Comparison of ENCODE assay signal across 22 cellular contexts in the genomic region with DNA sequence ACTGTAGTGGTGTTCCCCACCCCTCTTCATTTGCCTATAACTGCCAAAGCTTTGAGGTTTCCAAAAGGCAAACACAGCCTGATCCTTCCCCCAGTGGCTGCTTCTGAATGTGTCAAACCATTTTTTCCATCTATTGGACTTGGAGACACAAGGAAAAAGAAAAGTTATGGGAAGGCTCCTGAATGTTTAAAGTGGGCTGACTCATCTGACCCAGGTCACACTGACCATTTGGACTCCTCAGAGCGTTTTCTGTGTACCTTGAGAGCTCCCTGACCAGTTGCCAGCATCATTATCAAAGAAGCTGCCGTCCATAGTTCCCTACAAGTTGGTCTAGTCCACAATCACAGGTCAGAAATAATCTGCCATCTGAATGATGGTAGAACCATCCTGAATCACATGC.
DNase-seq lines count a peak whose midpoint lies in the region; ATAC-seq and TF ChIP-seq lines count a peak whose summit lies in the region.
"Had no signal": no experiment of that assay in that cellular context is flagged by ENCODE, and none has a peak within 500 bp of the region (broad histone marks: within the 10 kb centered on the region; RNA-seq: fewer than 3 reads in every experiment).

No MANE protein-coding gene starts in this region.

- intact Hi-C loops in left colon (cut with DNase I, micrococcal nuclease) (no loop called here), spleen (cut with DNase I; ENCODE audit: low total_unique reads) (no loop called here)

- H3K14ac ChIP-seq in H9 (ENCODE audit: insufficient read depth, low read length): no peak overlapping the region

- H3K9me3 ChIP-seq in fibroblast of lung (ENCODE audit: control insufficient read depth, insufficient read depth, low read depth, low read length) (no peaks in the 10 kb centered on the region), H9 (ENCODE audit: control insufficient read depth, low read depth, low read length) (no peaks in the 10 kb centered on the region), spleen (peaks cover 0 to 13% (median 1%) of the 10 kb centered on the region in 8 donors)
- H3K9me3 ChIP-seq: BLaER1 had no signal

- H4K8ac ChIP-seq in H9 (replicated peaks; ENCODE audit: insufficient read length, low read depth, low read length): no peak overlapping the region

- no peak overlapping the region for H3K18ac ChIP-seq in H9 (ENCODE audit: insufficient read length, low read depth, low read length)

- peaks cover 0 to 3% of the 10 kb centered on the region in 2 experiments; a peak in 1 of 5 replicates for H3K9me3 Mint-ChIP-seq in H9
- H3K9me3 Mint-ChIP-seq: HFFc6 had no signal

- no peak overlapping the region for H3K56ac ChIP-seq in H9 (ENCODE audit: insufficient read length, low read depth, low read length)

- H4K91ac ChIP-seq in H9 (ENCODE audit: insufficient read length, low read depth, low read length): no peak overlapping the region

- H2BK20ac ChIP-seq in H9 (ENCODE audit: low read depth, low read length, poor library complexity, severe bottlenecking): no peak overlapping the region

- H3K4me1 Mint-ChIP-seq in H9: no peaks in the 10 kb centered on the region
- H3K4me1 Mint-ChIP-seq: CD4-positive, alpha-beta memory T cell had no signal

- no peaks in the 10 kb centered on the region for H3K23me2 ChIP-seq in H9 (ENCODE audit: insufficient read length, low read depth, low read length, poor library complexity, severe bottlenecking)

- TF ChIP-seq POLR2A in spleen (IDR thresholded peaks at IDR 0.05): no peak

- H3K27ac Mint-ChIP-seq in H9: no peak overlapping the region
- H3K27ac Mint-ChIP-seq: CD4-positive, alpha-beta memory T cell; HFFc6 had no signal

- H2BK12ac ChIP-seq in H9 (ENCODE audit: insufficient read length, low read depth, low read length): no peak overlapping the region

- no peak overlapping the region for H3K23ac ChIP-seq in H9 (ENCODE audit: insufficient read length, low read depth, low read length)

- WGBS in H9 (ENCODE audit: extremely low coverage, insufficient read length, low lambda C conversion rate): no CpG with 5 or more reads among the region's 2 CpGs
- 59 to 76% (median 66%) methylated on average over 2 of the region's 2 CpGs for WGBS in spleen, 5 donors

- ATAC-seq in GM18502 (IDR thresholded peaks at IDR 0.05; ENCODE audit: poor library complexity, unreplicated experiment): no peak
- no peak for ATAC-seq in left colon
- ATAC-seq: GM12878 had no signal

- H3K79me2 ChIP-seq in fibroblast of lung (ENCODE audit: control insufficient read depth, insufficient read depth, low read length) (no peaks in the 10 kb centered on the region), H9 (ENCODE audit: insufficient read depth, low read length) (no peaks in the 10 kb centered on the region)

- H3K36me3 Mint-ChIP-seq in H9 (ENCODE audit: insufficient read depth in 1 of 3, low read depth in 3 of 3): no peaks in the 10 kb centered on the region
- H3K36me3 Mint-ChIP-seq: CD4-positive, alpha-beta memory T cell had no signal

- H3K4me3 ChIP-seq in fibroblast of lung (replicated peaks in 1 of 4; ENCODE audit: control extremely low read depth in 1 of 4, insufficient read depth in 1 of 4, low read depth in 3 of 4, low read length in 4 of 4): no peak overlapping the region
- H3K4me3 ChIP-seq in spleen: no peak overlapping the region
- H3K4me3 ChIP-seq: BLaER1, GM12878, GM23248 had no signal

- H4K20me1 ChIP-seq in fibroblast of lung (ENCODE audit: control insufficient read depth, extremely low read depth, insufficient read depth, low read length) (no peaks in the 10 kb centered on the region), H9 (ENCODE audit: control insufficient read depth, insufficient read depth, insufficient read length) (no peaks in the 10 kb centered on the region)
- H4K20me1 ChIP-seq: BLaER1 had no signal

- H2BK120ac ChIP-seq in H9 (ENCODE audit: low read depth, low read length, poor library complexity, severe bottlenecking): no peak overlapping the region

- H3K27me3 ChIP-seq in fibroblast of lung (ENCODE audit: control insufficient read depth, insufficient read depth, low read length): no peaks in the 10 kb centered on the region
- H3K27me3 ChIP-seq in H9 (ENCODE audit: insufficient read depth, low read length): no peaks in the 10 kb centered on the region
- no peaks in the 10 kb centered on the region for H3K27me3 ChIP-seq in spleen (replicated peaks in 1 of 7)
- H3K27me3 ChIP-seq: BLaER1 had no signal

- H4K5ac ChIP-seq in H9 (ENCODE audit: insufficient read length, low read depth, low read length): no peak overlapping the region

- no peaks in the 10 kb centered on the region for H3K36me3 ChIP-seq in fibroblast of lung (ENCODE audit: control insufficient read depth, insufficient read depth, low read length)
- no peaks in the 10 kb centered on the region for H3K36me3 ChIP-seq in spleen
- H3K36me3 ChIP-seq: BLaER1 had no signal

- no peak overlapping the region for H3K4me2 ChIP-seq in fibroblast of lung (ENCODE audit: extremely low read depth, insufficient read depth, low read length)
- no peak overlapping the region for H3K4me2 ChIP-seq in H9 (ENCODE audit: insufficient read depth, insufficient read length, low read length)
- H3K4me2 ChIP-seq: BLaER1, KMS-11 had no signal

- H3K9ac ChIP-seq in fibroblast of lung (ENCODE audit: insufficient read depth, low read length) (no peak overlapping the region), H9 (ENCODE audit: extremely low read depth, insufficient read length, low read length) (no peak overlapping the region)
- H3K9ac ChIP-seq: BLaER1, GM23248, KMS-11 had no signal

- H3K79me1 ChIP-seq in H9 (ENCODE audit: insufficient read depth, low read depth, low read length, poor library complexity, severe bottlenecking): no peaks in the 10 kb centered on the region

- peak; percentile 3 for DNase-seq in ELR (ENCODE audit: low read depth)
- DNase-seq in NCI-H526 treated with DMSO at 0.1 percent for 48 hours (lab: John Stamatoyannopoulos, UW): peak; percentile 23
- DNase-seq in fibroblast of lung (ENCODE audit: low read depth in 2 of 2): peak; percentile 59 to 65
- peak; percentile 6 for DNase-seq in stromal cell of bone marrow (ENCODE audit: low read depth)
- no peak for DNase-seq in left colon
- no peak for DNase-seq in H9
- no peak for DNase-seq in spleen
- DNase-seq: DMS153, GM23248, HFFc6, NCI-H1092, NCI-H146, NCI-H2029 treated with DMSO at 0.1 percent for 48 hours, NCI-H446 treated with DMSO at 0.1 percent for 48 hours, NCI-H82, SIG-M5 had no signal

- no peak overlapping the region for H3K4me3 Mint-ChIP-seq in H9
- H3K4me3 Mint-ChIP-seq: CD4-positive, alpha-beta memory T cell; HFFc6 had no signal

- H2BK15ac ChIP-seq in H9 (ENCODE audit: low read depth, low read length): no peak overlapping the region

- no peaks in the 10 kb centered on the region for H3K27me3 Mint-ChIP-seq in H9 (ENCODE audit: low read depth)
- H3K27me3 Mint-ChIP-seq: CD4-positive, alpha-beta memory T cell had no signal

- H3K4me1 ChIP-seq in fibroblast of lung (ENCODE audit: control insufficient read depth, extremely low read depth, insufficient read depth, low read length) (peaks cover 5% of the 10 kb centered on the region), H9 (ENCODE audit: insufficient read depth, low read length) (no peaks in the 10 kb centered on the region), spleen (no peaks in the 10 kb centered on the region)
- H3K4me1 ChIP-seq: BLaER1 had no signal

- H2AFZ ChIP-seq in fibroblast of lung (ENCODE audit: low read length) (no peak overlapping the region), H9 (ENCODE audit: low read length) (no peak overlapping the region)
- H2AFZ ChIP-seq: GM23248 had no signal

- H2BK5ac ChIP-seq in H9 (ENCODE audit: insufficient read length, low read length): no peak overlapping the region

- H3K4ac ChIP-seq in H9 (ENCODE audit: low read depth, low read length): no peak overlapping the region

- no peak overlapping the region for H2AK5ac ChIP-seq in H9 (ENCODE audit: insufficient read length, low read length)

- TF ChIP-seq CTCF in fibroblast of lung (conservative IDR thresholded peaks at IDR 0.05 in 1 of 2, IDR thresholded peaks at IDR 0.05 in 1 of 2; ENCODE audit: low read depth in 1 of 2, low read length in 2 of 2) (peak in 1 of 2 donors; percentile 12), H9 (conservative IDR thresholded peaks at IDR 0.05) (no peak), spleen (IDR thresholded peaks at IDR 0.05 in 8 of 11, conservative IDR thresholded peaks at IDR 0.05 in 3 of 11) (no peak)

- no peak overlapping the region for H3T11ph ChIP-seq in H9 (ENCODE audit: low read length)

- H3K27ac ChIP-seq in fibroblast of lung (ENCODE audit: insufficient read depth, low read length) (no peak overlapping the region), H9 (ENCODE audit: insufficient read length, low read depth, low read length) (no peak overlapping the region), spleen (no peak overlapping the region)
- H3K27ac ChIP-seq: BLaER1, GM23248, KMS-11, RWPE1 had no signal

Comparison
In these comparisons a context has a peak if more than half of its experiments do, and no peak if none do; other contexts are left out.
1. DNase-seq: peak in ELR (single experiment), NCI-H526 treated with DMSO at 0.1 percent for 48 hours (single experiment), fibroblast of lung (2 of 2) and stromal cell of bone marrow (single experiment); none in left colon (0 of 2), H9 (single experiment) and spleen (single experiment).